19 cellular contexts compared by ENCODE assay signal in genomic region chr6:97151611-97152010, GRCh38.
DNase-seq lines count a peak whose midpoint lies in the region; ATAC-seq and TF ChIP-seq lines count a peak whose summit lies in the region.
"Had no signal": no experiment of that assay in that cellular context is flagged by ENCODE, and none has a peak within 500 bp of the region (broad histone marks: within the 10 kb centered on the region; RNA-seq: fewer than 3 reads in every experiment).

No MANE protein-coding gene starts in this region.

- intact Hi-C loops in ovary (cut with DNase I), result no loop called here

- no peaks in the 10 kb centered on the region for H3K27me3 ChIP-seq in ovary
- H3K27me3 ChIP-seq: BLaER1 had no signal

- peak; percentile 45 for DNase-seq in DMS 273 (lab: John Stamatoyannopoulos, UW; ENCODE audit: unreplicated experiment)
- DNase-seq in DMS 273 treated with DMSO at 0.1 percent for 48 hours (lab: John Stamatoyannopoulos, UW), result no peak
- DNase-seq in G401 (ENCODE audit: low spot score), result peak; percentile 84
- DNase-seq in NCI-H446 treated with DMSO at 0.1 percent for 48 hours (lab: John Stamatoyannopoulos, UW), result peak; percentile 61
- DNase-seq in cerebellum (ENCODE audit: low spot score), result peak; percentile 40
- DNase-seq in activated CD8-positive, alpha-beta memory T cell treated with anti-CD3 and anti-CD28 coated beads, Interleukin-2, amount 10 ng/mL, durations not matched to agents 7 days and 5 days, result no peak
- no peak for DNase-seq in ovary
- DNase-seq: Caco-2; CD4-positive, CD25-positive, alpha-beta regulatory T cell; CD8-positive, alpha-beta T cell; DMS79 treated with DMSO at 0.1 percent for 48 hours; GM23248; H7; HCEC 1CT had no signal

- no peak for ATAC-seq in activated T-helper 17 cell treated with anti-CD3 and anti-CD28 coated beads, Interleukin-2, amount 50 U/mL, for 72 hours (replicated peaks)
- no peak for ATAC-seq in activated CD8-positive, alpha-beta memory T cell treated with anti-CD3 and anti-CD28 coated beads, Interleukin-2, amount 10 ng/mL, durations not matched to agents 7 days and 5 days
- ATAC-seq: CD8-positive, alpha-beta T cell had no signal

- no peaks in the 10 kb centered on the region for H3K36me3 ChIP-seq in ovary

- no peak overlapping the region for H3K4me3 ChIP-seq in ovary
- H3K4me3 ChIP-seq: BLaER1, GM23248 had no signal

- TF ChIP-seq CTCF in ovary (IDR thresholded peaks at IDR 0.05), result no peak

- no peak for TF ChIP-seq POLR2A in ovary (IDR thresholded peaks at IDR 0.05)

- H3K27me3 Mint-ChIP-seq in activated T-helper 17 cell treated with anti-CD3 and anti-CD28 coated beads, Interleukin-2, amount 50 U/mL, for 72 hours, result no peaks in the 10 kb centered on the region
- H3K27me3 Mint-ChIP-seq in activated CD8-positive, alpha-beta memory T cell treated with anti-CD3 and anti-CD28 coated beads, Interleukin-2, amount 10 ng/mL, durations not matched to agents 7 days and 5 days, result no peaks in the 10 kb centered on the region
- H3K27me3 Mint-ChIP-seq: B cell; CD4-positive, CD25-positive, alpha-beta regulatory T cell had no signal

- CTCF ChIA-PET in activated CD8-positive, alpha-beta memory T cell treated with anti-CD3 and anti-CD28 coated beads, Interleukin-2, amount 10 ng/mL, durations not matched to agents 7 days and 5 days (lab: Charles Lee), result no interaction called here

- no peaks in the 10 kb centered on the region for H3K9me3 Mint-ChIP-seq in activated T-helper 17 cell treated with anti-CD3 and anti-CD28 coated beads, Interleukin-2, amount 50 U/mL, for 72 hours
- no peaks in the 10 kb centered on the region for H3K9me3 Mint-ChIP-seq in activated CD8-positive, alpha-beta memory T cell treated with anti-CD3 and anti-CD28 coated beads, Interleukin-2, amount 10 ng/mL, durations not matched to agents 7 days and 5 days (ENCODE audit: low read depth)

- TF ChIP-seq EP300 in ovary (IDR thresholded peaks at IDR 0.05), result no peak

- in situ Hi-C loops in G401 (cut with HindIII; ENCODE audit: low sequenced_read_pairs), result no loop called here

- H3K9me3 ChIP-seq in ovary, result no peaks in the 10 kb centered on the region
- H3K9me3 ChIP-seq: Caco-2 had no signal

- H3K4me3 Mint-ChIP-seq in activated T-helper 17 cell treated with anti-CD3 and anti-CD28 coated beads, Interleukin-2, amount 50 U/mL, for 72 hours, result no peak overlapping the region
- no peak overlapping the region for H3K4me3 Mint-ChIP-seq in activated CD8-positive, alpha-beta memory T cell treated with anti-CD3 and anti-CD28 coated beads, Interleukin-2, amount 10 ng/mL, durations not matched to agents 7 days and 5 days
- H3K4me3 Mint-ChIP-seq: B cell; CD4-positive, CD25-positive, alpha-beta regulatory T cell; CD8-positive, alpha-beta T cell had no signal

- H3K4me1 Mint-ChIP-seq in activated T-helper 17 cell treated with anti-CD3 and anti-CD28 coated beads, Interleukin-2, amount 50 U/mL, for 72 hours, result no peaks in the 10 kb centered on the region
- H3K4me1 Mint-ChIP-seq in activated CD8-positive, alpha-beta memory T cell treated with anti-CD3 and anti-CD28 coated beads, Interleukin-2, amount 10 ng/mL, durations not matched to agents 7 days and 5 days, result no peaks in the 10 kb centered on the region
- H3K4me1 Mint-ChIP-seq: B cell; CD4-positive, CD25-positive, alpha-beta regulatory T cell had no signal

- no peaks in the 10 kb centered on the region for H3K4me1 ChIP-seq in ovary (ENCODE audit: insufficient read depth)
- H3K4me1 ChIP-seq: BLaER1, Caco-2 had no signal

- H3K36me3 Mint-ChIP-seq in activated T-helper 17 cell treated with anti-CD3 and anti-CD28 coated beads, Interleukin-2, amount 50 U/mL, for 72 hours (ENCODE audit: low read depth), result peaks cover 36% of the 10 kb centered on the region
- peaks cover 42% of the 10 kb centered on the region for H3K36me3 Mint-ChIP-seq in activated CD8-positive, alpha-beta memory T cell treated with anti-CD3 and anti-CD28 coated beads, Interleukin-2, amount 10 ng/mL, durations not matched to agents 7 days and 5 days

- no peak overlapping the region for H3K27ac ChIP-seq in ovary
- H3K27ac ChIP-seq: 22Rv1, BLaER1, C4-2B, GM23248 had no signal

- H3K27ac Mint-ChIP-seq in activated T-helper 17 cell treated with anti-CD3 and anti-CD28 coated beads, Interleukin-2, amount 50 U/mL, for 72 hours, result no peak overlapping the region
- H3K27ac Mint-ChIP-seq in activated CD8-positive, alpha-beta memory T cell treated with anti-CD3 and anti-CD28 coated beads, Interleukin-2, amount 10 ng/mL, durations not matched to agents 7 days and 5 days, result no peak overlapping the region
- H3K27ac Mint-ChIP-seq: B cell; CD4-positive, CD25-positive, alpha-beta regulatory T cell; CD8-positive, alpha-beta T cell had no signal

Comparison
In these comparisons a context has a peak if more than half of its experiments do, and no peak if none do; other contexts are left out.
1. DNase-seq: peak in DMS 273 (single experiment), G401 (single experiment), NCI-H446 treated with DMSO at 0.1 percent for 48 hours (single experiment) and cerebellum (single experiment); none in DMS 273 treated with DMSO at 0.1 percent for 48 hours (single experiment), activated CD8-positive, alpha-beta memory T cell treated with anti-CD3 and anti-CD28 coated beads, Interleukin-2, amount 10 ng/mL, durations not matched to agents 7 days and 5 days (single experiment) and ovary (0 of 5).